ENCODE assay signal across 12 cellular contexts in the genomic region with DNA sequence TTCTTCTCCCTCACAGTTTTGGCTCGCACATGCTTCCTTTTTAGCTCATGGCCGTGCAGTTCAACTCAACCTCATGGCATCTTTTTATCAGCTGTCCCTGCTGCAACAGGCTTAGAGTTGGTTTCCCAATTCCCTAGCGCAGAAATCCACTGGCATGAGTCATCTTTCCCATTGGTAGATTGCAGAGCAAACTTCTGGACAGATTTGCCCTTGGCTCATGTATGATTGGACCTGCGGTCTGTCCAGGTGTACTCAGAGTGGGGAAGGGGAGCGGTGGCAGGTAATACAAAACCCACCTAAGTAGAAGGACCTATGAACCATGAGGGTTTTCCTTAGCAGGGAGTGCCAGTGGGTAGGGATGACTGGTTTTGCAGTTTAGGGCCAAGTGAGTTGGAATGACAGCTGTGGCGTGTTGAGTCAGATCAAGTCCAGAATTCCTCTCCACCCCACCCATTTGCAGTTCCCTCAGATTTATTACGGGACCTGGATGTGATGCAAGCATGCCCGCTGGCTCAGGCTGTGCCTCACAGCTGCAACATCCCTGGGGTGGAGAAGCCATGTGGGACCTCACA.
DNase-seq lines count a peak whose midpoint lies in the region; ATAC-seq, FAIRE-seq and TF ChIP-seq lines count a peak whose summit lies in the region.
"Had no signal": no experiment of that assay in that cellular context is flagged by ENCODE, and none has a peak within 500 bp of the region (broad histone marks: within the 10 kb centered on the region; RNA-seq: fewer than 3 reads in every experiment).

No MANE protein-coding gene starts in this region.

- peak overlapping the region; percentile 33 for H3K4me2 ChIP-seq in PC-3 (ENCODE audit: low read length)
- H3K4me2 ChIP-seq in neural progenitor cell, result no peak overlapping the region

- H4K20me1 ChIP-seq in PC-3 (ENCODE audit: low read length) (no peaks in the 10 kb centered on the region), neural progenitor cell (ENCODE audit: low read depth) (no peaks in the 10 kb centered on the region)

- 36 to 37% methylated on average over 6 to 7 of the region's 8 CpGs for WGBS in esophagus squamous epithelium, 2 donors

- H3K79me2 ChIP-seq in PC-3 (ENCODE audit: low read length) (no peaks in the 10 kb centered on the region), neural progenitor cell (ENCODE audit: low read depth) (no peaks in the 10 kb centered on the region)

- no peaks in the 10 kb centered on the region for H3K36me3 ChIP-seq in PC-3 (ENCODE audit: low read depth, low read length)
- H3K36me3 ChIP-seq in esophagus squamous epithelium, result no peaks in the 10 kb centered on the region
- no peaks in the 10 kb centered on the region for H3K36me3 ChIP-seq in neural progenitor cell

- H3F3A ChIP-seq in PC-3 (ENCODE audit: low read length, unreplicated experiment) (no peaks in the 10 kb centered on the region), neural progenitor cell (ENCODE audit: low read depth) (no peaks in the 10 kb centered on the region)

- POLR2A ChIA-PET in PC-3 (lab: Charles Lee; ENCODE audit: unreplicated experiment), result no interaction called here

- TF ChIP-seq POLR2A in esophagus squamous epithelium (IDR thresholded peaks at IDR 0.05), result no peak

- intact Hi-C loops in PC-3 (cut with micrococcal nuclease), result no loop called here
- intact Hi-C loops in esophagus squamous epithelium (cut with DNase I), result no loop called here

- H3K4me1 ChIP-seq in PC-3 (ENCODE audit: insufficient read depth, low read length) (peaks cover 8% of the 10 kb centered on the region), esophagus squamous epithelium (peaks cover 3 to 32% (median 13%) of the 10 kb centered on the region in 3 donors), neural progenitor cell (peaks cover 6% of the 10 kb centered on the region)

- ATAC-seq in PC-3 (no peak), HG02798 (IDR thresholded peaks at IDR 0.05; ENCODE audit: poor library complexity, unreplicated experiment) (no peak)

- DNase-seq in 8988T (peak; percentile 55), PC-3 (peak; percentile 77), esophagus squamous epithelium (lab: John Stamatoyannopoulos, UW) (no peak), neural progenitor cell (ENCODE audit: low spot score) (no peak), NCI-H446 (lab: John Stamatoyannopoulos, UW) (no peak), D721Med (ENCODE audit: insufficient read length, low spot score) (no peak), NOMO-1 (lab: John Stamatoyannopoulos, UW; ENCODE audit: unreplicated experiment in 2 of 2) (no peak)
- DNase-seq: activated CD4-positive, CD25-positive, alpha-beta regulatory T cell treated with anti-CD3 and anti-CD28 coated beads, Interleukin-2, amount 50 U/mL, for 72 hours; OCI-M1 had no signal

- no TSS peak for BruUV-seq in PC-3 (replicated peaks; lab: Mats Ljungman, UMichigan)

- peaks cover 3% of the 10 kb centered on the region for H3K27me3 Mint-ChIP-seq in neural progenitor cell (ENCODE audit: insufficient read depth, low read depth)
- H3K27me3 Mint-ChIP-seq: activated naive CD4-positive, alpha-beta T cell treated with anti-CD3 and anti-CD28 coated beads, Interleukin-2, amount 50 U/mL, for 24 hours had no signal

- H3K9me3 ChIP-seq in PC-3 (ENCODE audit: low read length) (no peaks in the 10 kb centered on the region), esophagus squamous epithelium (no peaks in the 10 kb centered on the region), neural progenitor cell (ENCODE audit: low read depth) (no peaks in the 10 kb centered on the region)

- H2AFZ ChIP-seq in PC-3 (ENCODE audit: low read length), result no peak overlapping the region
- no peak overlapping the region for H2AFZ ChIP-seq in neural progenitor cell (replicated peaks)

- H3K4me3 ChIP-seq in PC-3 (ENCODE audit: low read length) (no peak overlapping the region), esophagus squamous epithelium (no peak overlapping the region), neural progenitor cell (no peak overlapping the region)

- no peaks in the 10 kb centered on the region for H3K9me2 ChIP-seq in PC-3 (replicated peaks; ENCODE audit: low read length)

- H3K9ac ChIP-seq in PC-3 (ENCODE audit: low read length) (no peak overlapping the region), neural progenitor cell (no peak overlapping the region)

- CTCF ChIA-PET in PC-3 (lab: Charles Lee), result no interaction called here

- H3K9me3 Mint-ChIP-seq in neural progenitor cell, result no peaks in the 10 kb centered on the region
- H3K9me3 Mint-ChIP-seq: activated naive CD4-positive, alpha-beta T cell treated with anti-CD3 and anti-CD28 coated beads, Interleukin-2, amount 50 U/mL, for 24 hours; neural crest cell had no signal

- H3K27me3 ChIP-seq in PC-3 (ENCODE audit: low read length), result no peaks in the 10 kb centered on the region
- H3K27me3 ChIP-seq in esophagus squamous epithelium, result no peaks in the 10 kb centered on the region
- H3K27me3 ChIP-seq in neural progenitor cell, result no peaks in the 10 kb centered on the region

- no peak overlapping the region for H3K4me3 Mint-ChIP-seq in neural progenitor cell
- H3K4me3 Mint-ChIP-seq: activated naive CD4-positive, alpha-beta T cell treated with anti-CD3 and anti-CD28 coated beads, Interleukin-2, amount 50 U/mL, for 24 hours; neural crest cell had no signal

- H3K27ac ChIP-seq in PC-3 (ENCODE audit: low read length) (peak overlapping the region; percentile 50), esophagus squamous epithelium (peak overlapping the region; percentile 53 to 85 (median 70)), neural progenitor cell (no peak overlapping the region)

- peaks cover 8% of the 10 kb centered on the region for H3K4me1 Mint-ChIP-seq in neural progenitor cell
- H3K4me1 Mint-ChIP-seq: activated naive CD4-positive, alpha-beta T cell treated with anti-CD3 and anti-CD28 coated beads, Interleukin-2, amount 50 U/mL, for 24 hours; neural crest cell had no signal

- no peak for TF ChIP-seq CTCF in PC-3 (conservative IDR thresholded peaks at IDR 0.05; ENCODE audit: low read depth, low read length)
- no peak for TF ChIP-seq CTCF in esophagus squamous epithelium (IDR thresholded peaks at IDR 0.05)
- no peak for TF ChIP-seq CTCF in neural progenitor cell (IDR thresholded peaks at IDR 0.05)
- no peak for TF ChIP-seq CTCF in D721Med (IDR thresholded peaks at IDR 0.05; ENCODE audit: insufficient read depth, missing control alignments)

- FAIRE-seq in D721Med (lab: Jason Lieb, UNC), result no peak

- no peaks in the 10 kb centered on the region for H3K36me3 Mint-ChIP-seq in neural progenitor cell
- H3K36me3 Mint-ChIP-seq: activated naive CD4-positive, alpha-beta T cell treated with anti-CD3 and anti-CD28 coated beads, Interleukin-2, amount 50 U/mL, for 24 hours had no signal

- peak overlapping the region; percentile 40 for H3K27ac Mint-ChIP-seq in neural progenitor cell
- H3K27ac Mint-ChIP-seq: activated naive CD4-positive, alpha-beta T cell treated with anti-CD3 and anti-CD28 coated beads, Interleukin-2, amount 50 U/mL, for 24 hours had no signal

Comparison
In these comparisons a context has a peak if more than half of its experiments do, and no peak if none do; other contexts are left out.
1. DNase-seq: peak in 8988T (single experiment) and PC-3 (single experiment); none in esophagus squamous epithelium (single experiment), neural progenitor cell (single experiment), NCI-H446 (0 of 2), D721Med (single experiment) and NOMO-1 (0 of 2).